In the genomic region with DNA sequence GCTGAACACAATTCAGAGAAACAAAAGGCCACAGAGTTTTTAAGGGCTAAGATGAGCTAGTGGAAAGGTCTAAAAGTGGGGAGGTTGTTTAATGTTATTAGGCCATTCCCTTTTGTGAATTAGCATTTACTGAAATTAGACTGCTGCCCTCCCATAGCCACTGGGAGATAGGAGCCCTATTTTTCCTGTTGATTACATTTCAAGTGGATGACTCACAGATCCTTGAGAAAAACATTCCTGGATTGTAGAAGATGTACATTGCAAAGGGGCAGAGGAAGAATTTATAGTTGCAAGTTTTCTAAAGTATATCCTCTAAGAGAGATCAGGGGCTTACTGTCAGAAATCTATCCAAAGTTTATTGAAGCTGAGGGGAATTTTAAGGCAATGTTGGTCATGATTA, we compare ENCODE assay signal across 22 cellular contexts.
"Had no signal": no experiment of that assay in that cellular context is flagged by ENCODE, and none has a peak within 500 bp of the region (broad histone marks: within the 10 kb centered on the region; RNA-seq: fewer than 3 reads in every experiment).

No MANE protein-coding gene starts in this region.

- FAIRE-seq: astrocyte, colon, kidney, pancreas had no signal

- H3K27me3 Mint-ChIP-seq: memory B cell; stimulated activated naive B cell treated with anti-CD40 and anti-IgM and Interleukin-4, amounts not matched to agents 10 μg/mL and 1 μg/mL and 100 μg/mL, for 72 hours; T-helper 17 cell had no signal

- H3K4me3 Mint-ChIP-seq: endodermal cell; memory B cell; natural killer cell; stimulated activated naive B cell treated with anti-CD40 and anti-IgM and Interleukin-4, amounts not matched to agents 10 μg/mL and 1 μg/mL and 100 μg/mL, for 72 hours; T-helper 17 cell had no signal

- H3K4me3 ChIP-seq: adrenal gland, dorsolateral prefrontal cortex, left ventricle myocardium inferior, pancreas, right lobe of liver, thoracic aorta, upper lobe of left lung had no signal

- H3K36me3 Mint-ChIP-seq: memory B cell; stimulated activated naive B cell treated with anti-CD40 and anti-IgM and Interleukin-4, amounts not matched to agents 10 μg/mL and 1 μg/mL and 100 μg/mL, for 72 hours had no signal

- DNase-seq: activated CD4-positive, alpha-beta T cell treated with anti-CD3 and anti-CD28 coated beads, Interleukin-2, amount 50 U/mL, for 4 hours; activated gamma-delta T cell treated with Interleukin-2 at 50 U/mL for 16 hours; adrenal gland; caudate nucleus; dorsolateral prefrontal cortex; endodermal cell; glutamatergic neuron; hypothalamus; kidney; left ventricle myocardium inferior; natural killer cell; pancreas; right lobe of liver; stimulated activated naive B cell treated with anti-CD40 and anti-IgM and Interleukin-4, amounts not matched to agents 10 μg/mL and 1 μg/mL and 100 μg/mL, for 72 hours; T-helper 17 cell; upper lobe of left lung had no signal

- H3K4me1 Mint-ChIP-seq: memory B cell; natural killer cell; stimulated activated naive B cell treated with anti-CD40 and anti-IgM and Interleukin-4, amounts not matched to agents 10 μg/mL and 1 μg/mL and 100 μg/mL, for 72 hours; T-helper 17 cell had no signal

- H3K27ac Mint-ChIP-seq: activated naive CD4-positive, alpha-beta T cell treated with anti-CD3 and anti-CD28 coated beads, Interleukin-2, amount 50 U/mL, for 72 hours; endodermal cell; memory B cell; natural killer cell; stimulated activated naive B cell treated with anti-CD40 and anti-IgM and Interleukin-4, amounts not matched to agents 10 μg/mL and 1 μg/mL and 100 μg/mL, for 72 hours; T-helper 17 cell had no signal

- ATAC-seq: activated naive CD4-positive, alpha-beta T cell treated with anti-CD3 and anti-CD28 coated beads, Interleukin-2, amount 50 U/mL, for 72 hours; foreskin keratinocyte; natural killer cell; pancreas; right lobe of liver; stimulated activated naive B cell treated with anti-CD40 and anti-IgM and Interleukin-4, amounts not matched to agents 10 μg/mL and 1 μg/mL and 100 μg/mL, for 72 hours; T-helper 17 cell had no signal

- H3K9me3 Mint-ChIP-seq: endodermal cell had no signal
